In genomic region chr7:30917216-30917893, GRCh38 we compare ENCODE assay signal across 1 cellular context.
TF ChIP-seq lines count a peak whose summit lies in the region.

No MANE protein-coding gene starts in this region.

TF ChIP-seq in HEK293, 187 proteins besides CTCF, POLR2A, EP300 and RAD21:
- TF ChIP-seq ZNF280C (tag by site-specific recombination; IDR thresholded peaks at IDR 0.05), result no peak
- TF ChIP-seq ZNF10 (tag by site-specific recombination; IDR thresholded peaks at IDR 0.05), result peak; percentile 62; the same call in 1 of the 2 replicates
- TF ChIP-seq ZNF138 (tag by site-specific recombination; IDR thresholded peaks at IDR 0.05; ENCODE audit: borderline replicate concordance), result no peak
